Comparison of ENCODE assay signal across 21 cellular contexts in the genomic region with DNA sequence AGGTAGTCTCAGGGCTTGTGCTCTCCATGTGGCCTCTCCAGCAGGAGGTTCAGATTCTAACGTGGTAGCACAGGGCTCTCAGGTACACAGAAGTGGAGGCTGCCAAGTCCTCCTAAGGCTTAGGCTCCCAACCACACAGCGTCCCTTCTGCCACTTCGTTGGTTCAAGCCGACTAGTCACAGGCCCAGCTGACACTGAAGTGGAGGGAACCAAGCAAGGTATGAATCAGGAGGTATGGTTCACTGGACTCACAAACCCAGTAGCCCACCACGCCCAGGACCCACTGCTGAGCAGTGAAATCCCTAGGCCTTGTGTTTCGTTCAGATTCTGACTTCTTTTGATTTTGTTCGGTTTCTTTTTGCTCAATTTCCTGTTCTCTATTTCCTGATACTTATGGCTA. TPM values are rescaled to one million over a fixed set of nuclear protein-coding genes. Genes with fewer than 3 reads are reported as not detected.
DNase-seq lines count a peak whose midpoint lies in the region; ATAC-seq and TF ChIP-seq lines count a peak whose summit lies in the region.
"Had no signal": no experiment of that assay in that cellular context is flagged by ENCODE, and none has a peak within 500 bp of the region (broad histone marks: within the 10 kb centered on the region; RNA-seq: fewer than 3 reads in every experiment).

No MANE protein-coding gene starts in this region.

- ATAC-seq in GM19351 (IDR thresholded peaks at IDR 0.05; ENCODE audit: unreplicated experiment) (peak; percentile 58), naive B cell (ENCODE audit: low read depth in 2 of 2) (peak; percentile 80 to 82), Right ventricle myocardium inferior (no peak), HG03108 (IDR thresholded peaks at IDR 0.05; ENCODE audit: unreplicated experiment) (no peak)
- ATAC-seq: K562, SK-N-SH treated with all-trans-retinoic acid at 6 μM for 48 hours, T-cell had no signal

- DNase-seq in GM06990 (ENCODE audit: extremely low read depth, insufficient read length) (peak; percentile 49), naive B cell (peak; percentile 36), AML-193 (lab: John Stamatoyannopoulos, UW) (no peak), Right ventricle myocardium inferior (ENCODE audit: missing footprints) (no peak), NCI-H2029 (lab: John Stamatoyannopoulos, UW) (no peak)
- DNase-seq: Calu3; CD4-positive, alpha-beta memory T cell; DMS79; NCI-H1105; NCI-H2081 treated with DMSO at 0.1 percent for 48 hours; NCI-H748 treated with DMSO at 0.1 percent for 48 hours; NK-92 treated with Interleukin-12 subunit alpha and Interleukin-12 subunit beta, amount 100 ng/mL, for 24 hours; OCI-M1; SHP77; T-cell had no signal

- H3K36me3 ChIP-seq in GM06990 (ENCODE audit: control insufficient read depth, insufficient read depth, low read length) = no peaks in the 10 kb centered on the region
- H3K36me3 ChIP-seq: BLaER1 had no signal

- H3K27me3 Mint-ChIP-seq in IgD-negative memory B cell = no peaks in the 10 kb centered on the region
- peaks cover 8 to 15% (median 15%) of the 10 kb centered on the region in 3 donors for H3K27me3 Mint-ChIP-seq in naive B cell

- H3K4me3 Mint-ChIP-seq in IgD-negative memory B cell (peak overlapping the region in 2 of 4 donors; percentile 66 to 86), naive B cell (peak overlapping the region in 7 of 8 donors; percentile 19 to 89 (median 60))
- H3K4me3 Mint-ChIP-seq: CD4-positive, alpha-beta memory T cell; T-cell had no signal

- H3K27ac Mint-ChIP-seq in IgD-negative memory B cell = peak overlapping the region; percentile 19 to 72 (median 48)
- H3K27ac Mint-ChIP-seq in naive B cell = peak overlapping the region in 5 of 6 donors; percentile 28 to 90 (median 86)
- H3K27ac Mint-ChIP-seq: CD4-positive, alpha-beta memory T cell; T-cell had no signal

- H3K4me1 Mint-ChIP-seq in IgD-negative memory B cell (peaks cover 19 to 25% (median 21%) of the 10 kb centered on the region in 3 donors), naive B cell (peaks cover 18 to 41% (median 21%) of the 10 kb centered on the region in 3 donors)
- H3K4me1 Mint-ChIP-seq: CD4-positive, alpha-beta memory T cell; T-cell had no signal

- no peak overlapping the region for H3K4me3 ChIP-seq in GM06990 (replicated peaks; ENCODE audit: low read depth, low read length)
- H3K4me3 ChIP-seq: BLaER1, K562 had no signal

- H3K9me3 Mint-ChIP-seq in IgD-negative memory B cell = peaks cover 0 to 3% (median 2%) of the 10 kb centered on the region in 3 donors
- peaks cover 0 to 5% (median 1%) of the 10 kb centered on the region in 7 donors for H3K9me3 Mint-ChIP-seq in naive B cell
- H3K9me3 Mint-ChIP-seq: CD4-positive, alpha-beta memory T cell; T-cell had no signal

- H3K27me3 ChIP-seq in GM06990 (replicated peaks; ENCODE audit: control insufficient read depth, insufficient read depth, low read length) = no peaks in the 10 kb centered on the region
- H3K27me3 ChIP-seq: BLaER1 had no signal

- intact Hi-C loops in Right ventricle myocardium inferior (cut with DNase I) = no loop called here

- no peak for TF ChIP-seq CTCF in GM06990 (IDR thresholded peaks at IDR 0.05; ENCODE audit: insufficient read depth, low read length, poor library complexity, severe bottlenecking)

- H3K36me3 Mint-ChIP-seq in IgD-negative memory B cell (peaks cover 5% of the 10 kb centered on the region), naive B cell (peaks cover 4 to 7% of the 10 kb centered on the region in 2 donors)
- H3K36me3 Mint-ChIP-seq: CD4-positive, alpha-beta memory T cell; T-cell had no signal

RNA-seq across cellular contexts. Expression of a gene that starts 46.0 kb away (rescaled TPM):
- polyA plus RNA-seq in IgD-negative memory B cell (260 TPM), naive B cell (ENCODE audit: low read depth in 6 of 6) (100 to 1,000 TPM; 112 to 205 (median 137) TPM)
- total RNA-seq in Right ventricle myocardium inferior = 23.5 TPM

Comparison
In these comparisons a context has a peak if more than half of its experiments do, and no peak if none do; other contexts are left out.
1. DNase-seq: peak in GM06990 (single experiment) and naive B cell (single experiment); none in AML-193 (0 of 2), Right ventricle myocardium inferior (single experiment) and NCI-H2029 (single experiment).
2. ATAC-seq: peak in GM19351 (single experiment) and naive B cell (2 of 2); none in Right ventricle myocardium inferior (single experiment) and HG03108 (single experiment).